In genomic region chr18:63022429-63023022, GRCh38 we compare ENCODE assay signal across 1 cellular context.
TF ChIP-seq lines count a peak whose summit lies in the region.

No MANE protein-coding gene starts in this region.

TF ChIP-seq in WTC11, 78 proteins besides CTCF, POLR2A, EP300 and RAD21 (continued from another document):
- TF ChIP-seq, protein P1, sequence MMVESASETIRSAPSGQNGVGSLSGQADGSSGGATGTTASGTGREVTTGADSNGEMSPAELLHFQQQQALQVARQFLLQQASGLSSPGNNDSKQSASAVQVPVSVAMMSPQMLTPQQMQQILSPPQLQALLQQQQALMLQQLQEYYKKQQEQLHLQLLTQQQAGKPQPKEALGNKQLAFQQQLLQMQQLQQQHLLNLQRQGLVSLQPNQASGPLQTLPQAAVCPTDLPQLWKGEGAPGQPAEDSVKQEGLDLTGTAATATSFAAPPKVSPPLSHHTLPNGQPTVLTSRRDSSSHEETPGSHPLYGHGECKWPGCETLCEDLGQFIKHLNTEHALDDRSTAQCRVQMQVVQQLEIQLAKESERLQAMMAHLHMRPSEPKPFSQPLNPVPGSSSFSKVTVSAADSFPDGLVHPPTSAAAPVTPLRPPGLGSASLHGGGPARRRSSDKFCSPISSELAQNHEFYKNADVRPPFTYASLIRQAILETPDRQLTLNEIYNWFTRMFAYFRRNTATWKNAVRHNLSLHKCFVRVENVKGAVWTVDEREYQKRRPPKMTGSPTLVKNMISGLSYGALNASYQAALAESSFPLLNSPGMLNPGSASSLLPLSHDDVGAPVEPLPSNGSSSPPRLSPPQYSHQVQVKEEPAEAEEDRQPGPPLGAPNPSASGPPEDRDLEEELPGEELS (CRISPR knock-in tag; IDR thresholded peaks at IDR 0.05): peak; percentile 28; the same call in 1 of the 2 replicates
- TF ChIP-seq TCF7 (CRISPR knock-in tag; IDR thresholded peaks at IDR 0.05; ENCODE audit: low read depth) (no peak), NFATC4 (CRISPR knock-in tag; IDR thresholded peaks at IDR 0.05) (no peak), MYBL2 (CRISPR knock-in tag; IDR thresholded peaks at IDR 0.05) (no peak; the same call in 1 of the 2 replicates)
- TF ChIP-seq, protein P2, sequence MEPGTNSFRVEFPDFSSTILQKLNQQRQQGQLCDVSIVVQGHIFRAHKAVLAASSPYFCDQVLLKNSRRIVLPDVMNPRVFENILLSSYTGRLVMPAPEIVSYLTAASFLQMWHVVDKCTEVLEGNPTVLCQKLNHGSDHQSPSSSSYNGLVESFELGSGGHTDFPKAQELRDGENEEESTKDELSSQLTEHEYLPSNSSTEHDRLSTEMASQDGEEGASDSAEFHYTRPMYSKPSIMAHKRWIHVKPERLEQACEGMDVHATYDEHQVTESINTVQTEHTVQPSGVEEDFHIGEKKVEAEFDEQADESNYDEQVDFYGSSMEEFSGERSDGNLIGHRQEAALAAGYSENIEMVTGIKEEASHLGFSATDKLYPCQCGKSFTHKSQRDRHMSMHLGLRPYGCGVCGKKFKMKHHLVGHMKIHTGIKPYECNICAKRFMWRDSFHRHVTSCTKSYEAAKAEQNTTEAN (CRISPR knock-in tag; IDR thresholded peaks at IDR 0.05): peak; percentile 84; the same call in 1 of the 2 replicates
